Comparison of ENCODE assay signal across 15 cellular contexts in the genomic region with DNA sequence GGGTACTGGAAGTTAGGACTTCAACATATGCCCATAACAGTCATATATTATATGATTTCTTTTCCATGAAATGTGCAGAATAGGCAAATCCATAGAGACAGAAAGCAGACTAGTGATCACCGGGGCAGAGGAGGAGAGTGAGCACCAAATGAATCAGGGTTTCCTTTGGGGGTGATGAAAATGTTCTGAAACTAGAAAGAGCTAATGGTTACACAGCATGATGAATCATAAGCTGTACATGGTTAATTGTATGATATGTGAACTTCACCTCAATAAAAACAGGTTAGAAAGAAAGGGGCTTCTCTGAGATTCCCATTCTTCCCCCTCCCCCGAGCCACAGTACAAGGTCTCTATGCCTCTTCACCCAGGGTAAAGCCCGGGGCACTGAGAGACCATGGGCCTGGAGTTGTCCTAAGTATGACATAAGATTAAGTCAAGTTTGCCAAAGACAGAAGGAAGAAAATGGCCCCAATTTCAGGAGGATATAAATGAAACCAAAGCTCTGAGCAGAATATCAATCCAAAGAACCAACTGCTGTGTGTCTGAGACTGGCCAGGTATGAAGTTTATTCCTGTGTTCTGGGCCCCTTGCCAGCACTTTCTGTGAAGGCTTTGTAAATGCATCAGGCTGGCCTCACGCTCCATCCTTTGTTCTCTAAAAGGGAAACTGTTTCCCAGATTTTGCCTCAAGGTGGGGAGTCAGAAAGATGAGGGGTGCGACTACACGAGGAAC.
A peak's percentile ranks its signal among the peaks of the same experiment; 100 is the strongest.
DNase-seq lines count a peak whose midpoint lies in the region; ATAC-seq and TF ChIP-seq lines count a peak whose summit lies in the region.
"Had no signal": no experiment of that assay in that cellular context is flagged by ENCODE, and none has a peak within 500 bp of the region (broad histone marks: within the 10 kb centered on the region; RNA-seq: fewer than 3 reads in every experiment).

No MANE protein-coding gene starts in this region.

- H3K9me3 Mint-ChIP-seq in activated T-helper 1 cell treated with anti-CD3 and anti-CD28 coated beads, Interleukin-12 subunit alpha, Interleukin-12 subunit beta, Interleukin-2, Interleukin-4 antibody, amounts not matched to agents 30 ng/mL and 10 ng/mL and 1 ng/mL, durations not matched to agents 14 hours and 24 hours and 36 hours: no peaks in the 10 kb centered on the region

- H3K36me3 Mint-ChIP-seq in activated T-helper 1 cell treated with anti-CD3 and anti-CD28 coated beads, Interleukin-12 subunit alpha, Interleukin-12 subunit beta, Interleukin-2, Interleukin-4 antibody, amounts not matched to agents 30 ng/mL and 10 ng/mL and 1 ng/mL, durations not matched to agents 14 hours and 24 hours and 36 hours (ENCODE audit: low read depth): no peaks in the 10 kb centered on the region

- ATAC-seq in HG03354 (IDR thresholded peaks at IDR 0.05; ENCODE audit: poor library complexity, severe bottlenecking, unreplicated experiment): peak; percentile 45

- peak overlapping the region; percentile 27 for H3K27ac Mint-ChIP-seq in activated T-helper 1 cell treated with anti-CD3 and anti-CD28 coated beads, Interleukin-12 subunit alpha, Interleukin-12 subunit beta, Interleukin-2, Interleukin-4 antibody, amounts not matched to agents 30 ng/mL and 10 ng/mL and 1 ng/mL, durations not matched to agents 14 hours and 24 hours and 36 hours

- H3K4me1 Mint-ChIP-seq in activated T-helper 1 cell treated with anti-CD3 and anti-CD28 coated beads, Interleukin-12 subunit alpha, Interleukin-12 subunit beta, Interleukin-2, Interleukin-4 antibody, amounts not matched to agents 30 ng/mL and 10 ng/mL and 1 ng/mL, durations not matched to agents 14 hours and 24 hours and 36 hours (ENCODE audit: low read depth): peaks cover 7% of the 10 kb centered on the region

- H3K4me3 ChIP-seq in prostate gland: no peak overlapping the region
- H3K4me3 ChIP-seq: spleen, transverse colon had no signal

- no peaks in the 10 kb centered on the region for H3K9me3 ChIP-seq in prostate gland
- H3K9me3 ChIP-seq: spleen, transverse colon had no signal

- peaks cover 4% of the 10 kb centered on the region for H3K27me3 Mint-ChIP-seq in activated T-helper 1 cell treated with anti-CD3 and anti-CD28 coated beads, Interleukin-12 subunit alpha, Interleukin-12 subunit beta, Interleukin-2, Interleukin-4 antibody, amounts not matched to agents 30 ng/mL and 10 ng/mL and 1 ng/mL, durations not matched to agents 14 hours and 24 hours and 36 hours (ENCODE audit: insufficient read depth)

- DNase-seq in activated CD4-positive, alpha-beta T cell treated with anti-CD3 and anti-CD28 coated beads for 48 hours: peak; percentile 32
- DNase-seq in activated CD4-positive, alpha-beta T cell treated with anti-CD3 and anti-CD28 coated beads, Interleukin-2, amount 50 U/mL, for 4 hours: no peak
- DNase-seq in activated T-helper 1 cell treated with anti-CD3 and anti-CD28 coated beads, Interleukin-12 subunit alpha, Interleukin-12 subunit beta, Interleukin-2, Interleukin-4 antibody, amounts not matched to agents 30 ng/mL and 10 ng/mL and 1 ng/mL, durations not matched to agents 14 hours and 24 hours and 36 hours (ENCODE audit: low spot score): no peak
- peak; percentile 62 for DNase-seq in prostate gland (ENCODE audit: low spot score)
- no peak for DNase-seq in NCI-H526 (lab: John Stamatoyannopoulos, UW)
- no peak for DNase-seq in A172 (ENCODE audit: low spot score)
- DNase-seq in NCI-H1694 treated with DMSO at 0.1 percent for 48 hours (lab: John Stamatoyannopoulos, UW): no peak
- DNase-seq: activated CD8-positive, alpha-beta memory T cell treated with anti-CD3 and anti-CD28 coated beads, Interleukin-2, amount 50 U/mL, for 4 hours; dermis blood vessel endothelial cell; DMS 273 treated with DMSO at 0.1 percent for 48 hours; midbrain; NCI-H1417; spleen; transverse colon had no signal

- no peak overlapping the region for H3K27ac ChIP-seq in prostate gland
- H3K27ac ChIP-seq: spleen, transverse colon had no signal

- TF ChIP-seq POLR2A in prostate gland (IDR thresholded peaks at IDR 0.05): no peak

- no peaks in the 10 kb centered on the region for H3K36me3 ChIP-seq in prostate gland
- H3K36me3 ChIP-seq: spleen, transverse colon had no signal

- no peaks in the 10 kb centered on the region for H3K27me3 ChIP-seq in prostate gland (replicated peaks; ENCODE audit: insufficient read depth)
- H3K27me3 ChIP-seq: transverse colon had no signal

- H3K4me3 Mint-ChIP-seq in activated T-helper 1 cell treated with anti-CD3 and anti-CD28 coated beads, Interleukin-12 subunit alpha, Interleukin-12 subunit beta, Interleukin-2, Interleukin-4 antibody, amounts not matched to agents 30 ng/mL and 10 ng/mL and 1 ng/mL, durations not matched to agents 14 hours and 24 hours and 36 hours: no peak overlapping the region

- H3K4me1 ChIP-seq in prostate gland (replicated peaks): no peaks in the 10 kb centered on the region
- H3K4me1 ChIP-seq: spleen, transverse colon had no signal

- 65% methylated on average over 6 of the region's 6 CpGs for WGBS in prostate gland

- intact Hi-C loops in activated T-helper 1 cell treated with anti-CD3 and anti-CD28 coated beads, Interleukin-12 subunit alpha, Interleukin-12 subunit beta, Interleukin-2, Interleukin-4 antibody, amounts not matched to agents 30 ng/mL and 10 ng/mL and 1 ng/mL, durations not matched to agents 14 hours and 24 hours and 36 hours (cut with micrococcal nuclease): no loop called here
- intact Hi-C loops in prostate gland (cut with DNase I): no loop called here

- TF ChIP-seq CTCF in prostate gland (IDR thresholded peaks at IDR 0.05): no peak

Comparison
In these comparisons a context has a peak if more than half of its experiments do, and no peak if none do; other contexts are left out.
1. DNase-seq: peak in activated CD4-positive, alpha-beta T cell treated with anti-CD3 and anti-CD28 coated beads for 48 hours (single experiment) and prostate gland (single experiment); none in activated CD4-positive, alpha-beta T cell treated with anti-CD3 and anti-CD28 coated beads, Interleukin-2, amount 50 U/mL, for 4 hours (0 of 2), activated T-helper 1 cell treated with anti-CD3 and anti-CD28 coated beads, Interleukin-12 subunit alpha, Interleukin-12 subunit beta, Interleukin-2, Interleukin-4 antibody, amounts not matched to agents 30 ng/mL and 10 ng/mL and 1 ng/mL, durations not matched to agents 14 hours and 24 hours and 36 hours (single experiment), NCI-H526 (0 of 2), A172 (single experiment) and NCI-H1694 treated with DMSO at 0.1 percent for 48 hours (single experiment).